ENCODE assay signal across 16 cellular contexts in genomic region chr9:90927496-90927895, GRCh38.
DNase-seq lines count a peak whose midpoint lies in the region; ATAC-seq and TF ChIP-seq lines count a peak whose summit lies in the region.
"Had no signal": no experiment of that assay in that cellular context is flagged by ENCODE, and none has a peak within 500 bp of the region (broad histone marks: within the 10 kb centered on the region; RNA-seq: fewer than 3 reads in every experiment).

No MANE protein-coding gene starts in this region.

- DNase-seq in EH (ENCODE audit: low read depth) (peak; percentile 16), MM.1S (peak; percentile 66), epithelial cell of esophagus (ENCODE audit: low read depth) (peak; percentile 87), mesenchymal stem cell (no peak), OCI-M2 (lab: John Stamatoyannopoulos, UW; ENCODE audit: unreplicated experiment) (no peak), Caco-2 (no peak)
- DNase-seq in activated naive CD4-positive, alpha-beta T cell (lab: John Stamatoyannopoulos, UW) = no peak
- DNase-seq: ACHN; CD4-positive, alpha-beta T cell; DMS79; GDM1; GM23248 had no signal

- peaks cover 30% of the 10 kb centered on the region for H3F3A ChIP-seq in MM.1S (ENCODE audit: insufficient read depth, low read length)

- H2BK5ac ChIP-seq in mesenchymal stem cell (ENCODE audit: low read depth, low read length, poor library complexity, severe bottlenecking) = peak overlapping the region; percentile 57

- H2AFZ ChIP-seq in MM.1S (ENCODE audit: low read length) = no peak overlapping the region
- no peak overlapping the region for H2AFZ ChIP-seq in mesenchymal stem cell (ENCODE audit: low read depth, low read length)
- H2AFZ ChIP-seq: GM23248 had no signal

- no peak overlapping the region for H3K27ac Mint-ChIP-seq in Caco-2 (ENCODE audit: unreplicated experiment)
- H3K27ac Mint-ChIP-seq: CD4-positive, alpha-beta T cell; IgD-negative memory B cell had no signal

- intact Hi-C loops in Caco-2 (cut with micrococcal nuclease; ENCODE audit: unreplicated experiment) = no loop called here

- no peak overlapping the region for H3K23ac ChIP-seq in mesenchymal stem cell (ENCODE audit: low read length in 2 of 2)

- no peaks in the 10 kb centered on the region for H4K20me1 ChIP-seq in MM.1S (ENCODE audit: insufficient read depth, low read length)
- H4K20me1 ChIP-seq: BLaER1 treated with 17β-estradiol and CSF1 and Interleukin-3, amounts not matched to agents 10 nM and 100 nM had no signal

- POLR2A ChIA-PET in Caco-2 (lab: Charles Lee) = no interaction called here

- H3K27ac ChIP-seq in MM.1S (ENCODE audit: low read length) (peak overlapping the region; percentile 35; the same call in 1 of the 2 replicates), mesenchymal stem cell (ENCODE audit: low read length, poor library complexity, severe bottlenecking) (peak overlapping the region; percentile 98)
- H3K27ac ChIP-seq: BLaER1 treated with 17β-estradiol and CSF1 and Interleukin-3, amounts not matched to agents 10 nM and 100 nM; GM23248 had no signal

- H3K4me1 ChIP-seq in MM.1S (ENCODE audit: low read length) = peaks cover 49% of the 10 kb centered on the region
- H3K4me1 ChIP-seq in mesenchymal stem cell (ENCODE audit: control insufficient read depth, insufficient read depth, low read depth, low read length) = peaks cover 18% of the 10 kb centered on the region
- no peaks in the 10 kb centered on the region for H3K4me1 ChIP-seq in Caco-2

- H3K27me3 Mint-ChIP-seq in Caco-2 (ENCODE audit: insufficient read depth, unreplicated experiment) = no peaks in the 10 kb centered on the region

- BruUV-seq in Caco-2 (replicated peaks; lab: Mats Ljungman, UMichigan) = no TSS peak

- H2AK5ac ChIP-seq in mesenchymal stem cell (ENCODE audit: low read length, severe bottlenecking) = peak overlapping the region; percentile 99

- CTCF ChIA-PET in Caco-2 (lab: Charles Lee) = no interaction called here

- H3K9me3 Mint-ChIP-seq in Caco-2 (ENCODE audit: unreplicated experiment) = no peaks in the 10 kb centered on the region
- H3K9me3 Mint-ChIP-seq: CD4-positive, alpha-beta T cell; IgD-negative memory B cell had no signal

- no peaks in the 10 kb centered on the region for H3K9me3 ChIP-seq in MM.1S (replicated peaks; ENCODE audit: insufficient read depth, low read length)
- H3K9me3 ChIP-seq in mesenchymal stem cell (ENCODE audit: control insufficient read depth, low read length) = no peaks in the 10 kb centered on the region
- no peaks in the 10 kb centered on the region for H3K9me3 ChIP-seq in Caco-2

- no peak overlapping the region for H4K8ac ChIP-seq in mesenchymal stem cell (ENCODE audit: low read length)

- H3K4me3 Mint-ChIP-seq in Caco-2 (ENCODE audit: unreplicated experiment) = no peak overlapping the region
- H3K4me3 Mint-ChIP-seq: CD4-positive, alpha-beta T cell; IgD-negative memory B cell had no signal

- no peaks in the 10 kb centered on the region for H3K4me1 Mint-ChIP-seq in Caco-2 (ENCODE audit: low read depth, unreplicated experiment)

- no peaks in the 10 kb centered on the region for H3K9me2 ChIP-seq in MM.1S (replicated peaks; ENCODE audit: insufficient read depth, low read length)

- H3K14ac ChIP-seq in mesenchymal stem cell (ENCODE audit: low read length in 2 of 2) = peak overlapping the region in 1 of 2 experiments; percentile 35

- no peak for ATAC-seq in HG03520 (IDR thresholded peaks at IDR 0.05; ENCODE audit: unreplicated experiment)
- ATAC-seq: HCT116 had no signal

- H3K79me1 ChIP-seq in mesenchymal stem cell (replicated peaks; ENCODE audit: low read length, poor library complexity, severe bottlenecking) = no peaks in the 10 kb centered on the region

- no peak overlapping the region for H3K4ac ChIP-seq in mesenchymal stem cell (ENCODE audit: low read depth in 1 of 2, low read length in 2 of 2)

- H3K4me3 ChIP-seq in MM.1S (ENCODE audit: low read length) (no peak overlapping the region), epithelial cell of esophagus (ENCODE audit: low read length) (no peak overlapping the region), mesenchymal stem cell (ENCODE audit: insufficient read depth in 1 of 2, low read depth in 1 of 2, low read length in 2 of 2) (no peak overlapping the region), Caco-2 (ENCODE audit: low read depth, low read length) (no peak overlapping the region)
- H3K4me3 ChIP-seq: BLaER1 treated with 17β-estradiol and CSF1 and Interleukin-3, amounts not matched to agents 10 nM and 100 nM; GM23248 had no signal

- TF ChIP-seq CTCF in MM.1S (IDR thresholded peaks at IDR 0.05; ENCODE audit: low read length) = no peak
- no peak for TF ChIP-seq CTCF in epithelial cell of esophagus (IDR thresholded peaks at IDR 0.05; ENCODE audit: insufficient read depth, low read depth, low read length, missing control alignments)
- no peak for TF ChIP-seq CTCF in Caco-2 (IDR thresholded peaks at IDR 0.05; ENCODE audit: insufficient read depth in 1 of 2, low read depth in 1 of 2, low read length in 1 of 2, severe bottlenecking in 1 of 2, unreplicated experiment in 1 of 2)

- H3K36me3 ChIP-seq in MM.1S (replicated peaks; ENCODE audit: insufficient read depth, low read length) (no peaks in the 10 kb centered on the region), mesenchymal stem cell (ENCODE audit: control insufficient read depth in 1 of 2, insufficient read depth in 2 of 2, low read depth in 1 of 2, low read length in 2 of 2) (no peaks in the 10 kb centered on the region), Caco-2 (ENCODE audit: control insufficient read depth, insufficient read depth, low read length) (no peaks in the 10 kb centered on the region)
- H3K36me3 ChIP-seq: BLaER1 treated with 17β-estradiol and CSF1 and Interleukin-3, amounts not matched to agents 10 nM and 100 nM had no signal

- H3K4me2 ChIP-seq in MM.1S (ENCODE audit: low read depth, low read length) = no peak overlapping the region
- no peak overlapping the region for H3K4me2 ChIP-seq in mesenchymal stem cell (ENCODE audit: low read length, poor library complexity, severe bottlenecking)

- H2BK15ac ChIP-seq in mesenchymal stem cell (ENCODE audit: low read depth, poor library complexity, severe bottlenecking) = no peak overlapping the region

- H3K18ac ChIP-seq in mesenchymal stem cell (ENCODE audit: low read depth in 1 of 2, low read length in 2 of 2) = peak overlapping the region in 1 of 2 experiments; percentile 58

- 78% methylated on average over 5 of the region's 6 CpGs for WGBS in mesenchymal stem cell

- H3K36me3 Mint-ChIP-seq in Caco-2 (ENCODE audit: insufficient read depth, unreplicated experiment) = no peaks in the 10 kb centered on the region

- H3K27me3 ChIP-seq in MM.1S (replicated peaks; ENCODE audit: insufficient read depth, low read length) = no peaks in the 10 kb centered on the region
- no peaks in the 10 kb centered on the region for H3K27me3 ChIP-seq in mesenchymal stem cell (ENCODE audit: control insufficient read depth in 1 of 2, insufficient read depth in 1 of 2, low read length in 2 of 2)
- no peaks in the 10 kb centered on the region for H3K27me3 ChIP-seq in Caco-2 (replicated peaks; ENCODE audit: control insufficient read depth, insufficient read depth, low read length)
- H3K27me3 ChIP-seq: BLaER1 treated with 17β-estradiol and CSF1 and Interleukin-3, amounts not matched to agents 10 nM and 100 nM had no signal

- H4K91ac ChIP-seq in mesenchymal stem cell (ENCODE audit: low read length) = no peak overlapping the region

- 0 out of 2 replicates have a peak, but pooled peaks cover 3% of the 10 kb centered on the region for H3K79me2 ChIP-seq in MM.1S (ENCODE audit: low read length)

- H2BK12ac ChIP-seq in mesenchymal stem cell (ENCODE audit: low read length in 2 of 2) = peak overlapping the region; percentile 29 to 55

- H2BK120ac ChIP-seq in mesenchymal stem cell (ENCODE audit: low read depth, low read length) = no peak overlapping the region

- H3K9ac ChIP-seq in MM.1S (ENCODE audit: low read length) (no peak overlapping the region), mesenchymal stem cell (ENCODE audit: low read length) (no peak overlapping the region)
- H3K9ac ChIP-seq: BLaER1 treated with 17β-estradiol and CSF1 and Interleukin-3, amounts not matched to agents 10 nM and 100 nM; GM23248 had no signal

Comparison
In these comparisons a context has a peak if more than half of its experiments do, and no peak if none do; other contexts are left out.
1. DNase-seq: peak in EH (single experiment), MM.1S (single experiment) and epithelial cell of esophagus (single experiment); none in mesenchymal stem cell (single experiment), OCI-M2 (single experiment), activated naive CD4-positive, alpha-beta T cell (0 of 4) and Caco-2 (0 of 2).